24 cellular contexts compared by ENCODE assay signal in genomic region chr12:59357811-59358210, GRCh38.
DNase-seq lines count a peak whose midpoint lies in the region; ATAC-seq, FAIRE-seq and TF ChIP-seq lines count a peak whose summit lies in the region.
"Had no signal": no experiment of that assay in that cellular context is flagged by ENCODE, and none has a peak within 500 bp of the region (broad histone marks: within the 10 kb centered on the region; RNA-seq: fewer than 3 reads in every experiment).

No MANE protein-coding gene starts in this region.

- H3K27ac ChIP-seq in HepG2 (ENCODE audit: extremely low read length, insufficient read depth, low read length) (no peak overlapping the region), right lobe of liver (no peak overlapping the region), mammary epithelial cell (ENCODE audit: insufficient read depth, low read depth, low read length) (peak overlapping the region; percentile 84)
- H3K27ac ChIP-seq: BLaER1, brain microvascular endothelial cell, colonic mucosa, hepatocyte, HL-60, thoracic aorta had no signal

- TF ChIP-seq POLR2A in HepG2 (IDR thresholded peaks at IDR 0.05; ENCODE audit: insufficient read depth in 1 of 2, low read depth in 2 of 2, low read length in 2 of 2) = no peak
- TF ChIP-seq POLR2A in right lobe of liver (IDR thresholded peaks at IDR 0.05) = no peak

- TF ChIP-seq CTCF in HepG2 (CRISPR knock-in tag; IDR thresholded peaks at IDR 0.05) = no peak
- no peak for TF ChIP-seq CTCF in right lobe of liver (IDR thresholded peaks at IDR 0.05)
- no peak for TF ChIP-seq CTCF in mammary epithelial cell (conservative IDR thresholded peaks at IDR 0.05 in 1 of 2, IDR thresholded peaks at IDR 0.05 in 1 of 2; ENCODE audit: extremely low read depth in 1 of 2, insufficient read depth in 1 of 2, low read depth in 1 of 2, low read length in 2 of 2)
- no peak for TF ChIP-seq CTCF in type B pancreatic cell (conservative IDR thresholded peaks at IDR 0.05)

- H3K4me3 ChIP-seq in HepG2 (replicated peaks in 1 of 3; ENCODE audit: insufficient read depth in 1 of 3, low read depth in 2 of 3, low read length in 3 of 3) (no peak overlapping the region), right lobe of liver (no peak overlapping the region), mammary epithelial cell (replicated peaks in 1 of 3; ENCODE audit: insufficient read depth in 1 of 3, low read depth in 2 of 3, low read length in 3 of 3) (no peak overlapping the region)
- H3K4me3 ChIP-seq: BLaER1, colonic mucosa, hepatocyte, K562, thoracic aorta had no signal

- DNase-seq in HepG2 (ENCODE audit: low spot score) = no peak
- no peak for DNase-seq in right lobe of liver
- peak; percentile 41 for DNase-seq in mammary epithelial cell
- DNase-seq in iris pigment epithelial cell (ENCODE audit: low read depth) = peak; percentile 6
- DNase-seq in type B pancreatic cell (ENCODE audit: extremely low spot score, unreplicated experiment) = no peak
- DNase-seq in midbrain (lab: John Stamatoyannopoulos, UW) = no peak
- DNase-seq in Kasumi-1 (lab: John Stamatoyannopoulos, UW) = no peak
- DNase-seq: activated CD4-positive, alpha-beta T cell treated with anti-CD3 and anti-CD28 coated beads for 48 hours; activated naive CD8-positive, alpha-beta T cell treated with anti-CD3 and anti-CD28 coated beads for 36 hours; brain microvascular endothelial cell; Caco-2; colonic mucosa; naive thymus-derived CD8-positive, alpha-beta T cell; NCI-H1092; NCI-H2029; NCI-H510A treated with DMSO at 0.1 percent for 48 hours; stimulated activated naive B cell treated with anti-CD40 and anti-IgM and Interleukin-4, amounts not matched to agents 10 μg/mL and 1 μg/mL and 100 μg/mL, for 72 hours had no signal

- TF ChIP-seq EP300 in HepG2 (IDR thresholded peaks at IDR 0.05; ENCODE audit: low read depth in 2 of 2, low read length in 2 of 2) (no peak), HepG2 (CRISPR knock-in tag; IDR thresholded peaks at IDR 0.05; ENCODE audit: borderline replicate concordance) (no peak)

- WGBS in HepG2 (ENCODE audit: low lambda C conversion rate) = no CpG with 5 or more reads among the region's 1 CpG
- WGBS in right lobe of liver (ENCODE audit: insufficient coverage, low coverage, low lambda C conversion rate, missing lambda C conversion rate) = 13% methylated on average over 1 of the region's 1 CpG
- 0% methylated on average over 1 of the region's 1 CpG for whole genome bisulfite sequencing in mammary epithelial cell (ENCODE audit: low coverage, missing lambda C conversion rate)

- no peak overlapping the region for H2AFZ ChIP-seq in HepG2 (ENCODE audit: low read length)
- peak overlapping the region; percentile 92 for H2AFZ ChIP-seq in mammary epithelial cell (ENCODE audit: low read depth, low read length)
- H2AFZ ChIP-seq: hepatocyte had no signal

- H3K9me3 ChIP-seq in HepG2 (ENCODE audit: low read length) (peaks cover 11% of the 10 kb centered on the region; the same call in 1 of the 2 replicates), right lobe of liver (no peaks in the 10 kb centered on the region), mammary epithelial cell (replicated peaks; ENCODE audit: insufficient read depth, low read length) (no peaks in the 10 kb centered on the region)
- H3K9me3 ChIP-seq: BLaER1, Caco-2, colonic mucosa, thoracic aorta had no signal

- H3K9ac ChIP-seq in HepG2 (ENCODE audit: insufficient read depth, low read depth, low read length) = no peak overlapping the region
- no peak overlapping the region for H3K9ac ChIP-seq in mammary epithelial cell (ENCODE audit: insufficient read depth, low read length)
- H3K9ac ChIP-seq: BLaER1 had no signal

- CTCF ChIA-PET in HepG2 (lab: Yijun Ruan, JAX; ENCODE audit: low intra/inter-chr PET ratio, low total read pairs) = no interaction called here
- CTCF ChIA-PET in mammary epithelial cell (lab: Charles Lee; ENCODE audit: low non-redundant PET) = no interaction called here

- H3K27ac Mint-ChIP-seq in type B pancreatic cell = peak overlapping the region; percentile 53
- H3K27ac Mint-ChIP-seq: activated naive CD8-positive, alpha-beta T cell treated with anti-CD3 and anti-CD28 coated beads for 36 hours; activated T-helper 2 cell treated with anti-CD3 and anti-CD28 coated beads, Interferon-gamma antibody, Interleukin-2, Interleukin-4, amounts not matched to agents 10 μg/mL and 5 μg/mL and 100 μg/mL, durations not matched to agents 14 hours and 24 hours and 36 hours; naive thymus-derived CD8-positive, alpha-beta T cell; stimulated activated naive B cell treated with anti-CD40 and anti-IgM and Interleukin-4, amounts not matched to agents 10 μg/mL and 1 μg/mL and 100 μg/mL, for 72 hours had no signal

- H3K4me1 ChIP-seq in HepG2 (ENCODE audit: insufficient read depth, low read length) (no peaks in the 10 kb centered on the region), right lobe of liver (no peaks in the 10 kb centered on the region), mammary epithelial cell (ENCODE audit: insufficient read depth, low read length) (peaks cover 5% of the 10 kb centered on the region)
- H3K4me1 ChIP-seq: BLaER1, Caco-2, colonic mucosa had no signal

- TF ChIP-seq RAD21 in HepG2 (CRISPR knock-in tag; IDR thresholded peaks at IDR 0.05) = no peak

- no peaks in the 10 kb centered on the region for H3K36me3 ChIP-seq in HepG2 (replicated peaks in 1 of 2; ENCODE audit: control insufficient read depth in 1 of 2, insufficient read depth in 2 of 2, low read length in 2 of 2)
- H3K36me3 ChIP-seq in right lobe of liver = no peaks in the 10 kb centered on the region
- no peaks in the 10 kb centered on the region for H3K36me3 ChIP-seq in mammary epithelial cell (ENCODE audit: insufficient read depth, low read length)
- H3K36me3 ChIP-seq: BLaER1, brain microvascular endothelial cell, colonic mucosa, thoracic aorta had no signal

- no peaks in the 10 kb centered on the region for H3K27me3 Mint-ChIP-seq in type B pancreatic cell
- H3K27me3 Mint-ChIP-seq: stimulated activated naive B cell treated with anti-CD40 and anti-IgM and Interleukin-4, amounts not matched to agents 10 μg/mL and 1 μg/mL and 100 μg/mL, for 72 hours had no signal

- peaks cover 4% of the 10 kb centered on the region for H3K4me1 Mint-ChIP-seq in type B pancreatic cell (ENCODE audit: unreplicated experiment)
- H3K4me1 Mint-ChIP-seq: activated naive CD8-positive, alpha-beta T cell treated with anti-CD3 and anti-CD28 coated beads for 36 hours; naive thymus-derived CD8-positive, alpha-beta T cell; stimulated activated naive B cell treated with anti-CD40 and anti-IgM and Interleukin-4, amounts not matched to agents 10 μg/mL and 1 μg/mL and 100 μg/mL, for 72 hours had no signal

- ATAC-seq in HepG2 (no peak), right lobe of liver (no peak), GM19455 (IDR thresholded peaks at IDR 0.05; ENCODE audit: unreplicated experiment) (no peak)
- ATAC-seq: K562; naive thymus-derived CD8-positive, alpha-beta T cell; stimulated activated naive B cell treated with anti-CD40 and anti-IgM and Interleukin-4, amounts not matched to agents 10 μg/mL and 1 μg/mL and 100 μg/mL, for 72 hours had no signal

- H3K79me2 ChIP-seq in HepG2 (ENCODE audit: insufficient read depth, low read length) (no peaks in the 10 kb centered on the region), mammary epithelial cell (ENCODE audit: insufficient read depth, low read length) (no peaks in the 10 kb centered on the region)
- H3K79me2 ChIP-seq: hepatocyte had no signal

- H3K27me3 ChIP-seq in HepG2 (ENCODE audit: control insufficient read depth in 1 of 2, insufficient read depth in 2 of 2, low read length in 2 of 2) (no peaks in the 10 kb centered on the region), right lobe of liver (no peaks in the 10 kb centered on the region), mammary epithelial cell (ENCODE audit: insufficient read depth, low read length) (no peaks in the 10 kb centered on the region)
- H3K27me3 ChIP-seq: BLaER1, brain microvascular endothelial cell, colonic mucosa, hepatocyte had no signal

- in situ Hi-C loops in HepG2 (cut with HindIII; ENCODE audit: extremely low pct_ligation_motif_present, low pct_unique_long_range_greater_than_20kb) = no loop called here
- in situ Hi-C loops in mammary epithelial cell (cut with MboI; ENCODE audit: low sequenced_read_pairs in 2 of 2) = no loop called here

- H4K20me1 ChIP-seq in HepG2 (ENCODE audit: insufficient read depth, low read length) = no peaks in the 10 kb centered on the region
- no peaks in the 10 kb centered on the region for H4K20me1 ChIP-seq in mammary epithelial cell (ENCODE audit: insufficient read depth, low read length)
- H4K20me1 ChIP-seq: BLaER1 had no signal

- H3K4me2 ChIP-seq in HepG2 (ENCODE audit: low read depth, low read length) = no peak overlapping the region
- H3K4me2 ChIP-seq in mammary epithelial cell (ENCODE audit: insufficient read depth, low read depth, low read length) = peak overlapping the region; percentile 36
- H3K4me2 ChIP-seq: BLaER1, hepatocyte had no signal

- dilution Hi-C loops in mammary epithelial cell (cut with HindIII; ENCODE audit: low sequenced_read_pairs) = no loop called here

- H3K4me3 Mint-ChIP-seq in type B pancreatic cell = no peak overlapping the region
- H3K4me3 Mint-ChIP-seq: activated naive CD8-positive, alpha-beta T cell treated with anti-CD3 and anti-CD28 coated beads for 36 hours; naive thymus-derived CD8-positive, alpha-beta T cell; stimulated activated naive B cell treated with anti-CD40 and anti-IgM and Interleukin-4, amounts not matched to agents 10 μg/mL and 1 μg/mL and 100 μg/mL, for 72 hours had no signal

- no peaks in the 10 kb centered on the region for H3K36me3 Mint-ChIP-seq in type B pancreatic cell
- H3K36me3 Mint-ChIP-seq: activated naive CD8-positive, alpha-beta T cell treated with anti-CD3 and anti-CD28 coated beads for 36 hours; naive thymus-derived CD8-positive, alpha-beta T cell; stimulated activated naive B cell treated with anti-CD40 and anti-IgM and Interleukin-4, amounts not matched to agents 10 μg/mL and 1 μg/mL and 100 μg/mL, for 72 hours had no signal

- intact Hi-C loops in HepG2 (cut with micrococcal nuclease; ENCODE audit: unreplicated experiment) (no loop called here), right lobe of liver (cut with DNase I) (no loop called here), mammary epithelial cell (cut with micrococcal nuclease) (no loop called here)

- BruUV-seq in HepG2 (replicated peaks; lab: Mats Ljungman, UMichigan) (no TSS peak), mammary epithelial cell (replicated peaks; lab: Mats Ljungman, UMichigan) (no TSS peak)

- POLR2A ChIA-PET in HepG2 (lab: Yijun Ruan, JAX) = no interaction called here

- H3K9me3 Mint-ChIP-seq in type B pancreatic cell = no peaks in the 10 kb centered on the region
- H3K9me3 Mint-ChIP-seq: activated naive CD8-positive, alpha-beta T cell treated with anti-CD3 and anti-CD28 coated beads for 36 hours; activated T-helper 2 cell treated with anti-CD3 and anti-CD28 coated beads, Interferon-gamma antibody, Interleukin-2, Interleukin-4, amounts not matched to agents 10 μg/mL and 5 μg/mL and 100 μg/mL, durations not matched to agents 14 hours and 24 hours and 36 hours; stimulated activated naive B cell treated with anti-CD40 and anti-IgM and Interleukin-4, amounts not matched to agents 10 μg/mL and 1 μg/mL and 100 μg/mL, for 72 hours had no signal

- FAIRE-seq in HepG2 (lab: Jason Lieb, UNC) = no peak
- FAIRE-seq: K562 had no signal

Comparison
In these comparisons a context has a peak if more than half of its experiments do, and no peak if none do; other contexts are left out.
1. DNase-seq: peak in mammary epithelial cell (single experiment) and iris pigment epithelial cell (single experiment); none in HepG2 (single experiment), right lobe of liver (0 of 3), type B pancreatic cell (single experiment), midbrain (single experiment) and Kasumi-1 (0 of 2).